ENCODE assay signal across 9 cellular contexts in the genomic region with DNA sequence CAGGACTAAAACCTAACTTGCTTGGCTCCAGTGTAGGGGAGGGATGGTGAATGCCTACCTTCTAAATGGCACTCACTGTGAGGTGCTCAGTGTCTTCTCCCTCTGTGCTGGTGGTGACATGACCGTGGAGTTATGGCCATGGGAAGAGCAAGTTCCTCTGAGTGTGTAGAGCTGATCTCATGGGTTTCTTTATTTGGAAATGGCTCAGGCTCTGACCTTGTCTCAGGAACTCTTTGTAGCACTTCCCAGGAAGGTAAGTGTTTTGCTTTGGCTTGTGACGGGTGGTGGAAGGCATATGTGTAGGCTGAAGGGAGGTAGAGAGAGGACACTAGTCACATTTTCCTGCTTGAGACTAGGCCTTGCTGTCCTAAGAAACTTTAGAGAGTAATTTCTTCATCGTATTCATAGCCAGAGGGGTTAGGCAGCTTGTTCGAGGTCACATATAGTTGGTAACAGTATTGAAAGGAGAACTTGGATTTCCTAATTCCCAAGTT. TPM values are rescaled to one million over a fixed set of nuclear protein-coding genes. Genes with fewer than 3 reads are reported as not detected.
DNase-seq lines count a peak whose midpoint lies in the region; ATAC-seq and TF ChIP-seq lines count a peak whose summit lies in the region.
"Had no signal": no experiment of that assay in that cellular context is flagged by ENCODE, and none has a peak within 500 bp of the region (broad histone marks: within the 10 kb centered on the region; RNA-seq: fewer than 3 reads in every experiment).

No MANE protein-coding gene starts in this region.

- H3K4me3 Mint-ChIP-seq in activated CD4-positive, alpha-beta T cell treated with anti-CD3 and anti-CD28 coated beads for 36 hours = peak overlapping the region; percentile 91
- no peak overlapping the region for H3K4me3 Mint-ChIP-seq in mesothelial cell of epicardium

- peak; percentile 16 for DNase-seq in activated CD4-positive, alpha-beta T cell treated with anti-CD3 and anti-CD28 coated beads for 36 hours
- DNase-seq in activated CD4-positive, alpha-beta T cell treated with anti-CD3 and anti-CD28 coated beads, Interleukin-2, amount 50 U/mL, for 48 hours = no peak
- DNase-seq in adipocyte (ENCODE audit: low read depth) = peak; percentile 41
- no peak for DNase-seq in right cardiac atrium
- no peak for DNase-seq in SK-N-DZ (ENCODE audit: low spot score)
- DNase-seq in mesothelial cell of epicardium (ENCODE audit: low spot score in 2 of 2, unreplicated experiment in 2 of 2) = no peak
- DNase-seq in activated CD4-positive, alpha-beta T cell treated with anti-CD3 and anti-CD28 coated beads for 4 hours = no peak
- DNase-seq: activated effector memory CD4-positive, alpha-beta T cell treated with anti-CD3 and anti-CD28 coated beads, Interleukin-2, amount 50 U/mL, for 16 hours had no signal

- no peaks in the 10 kb centered on the region for H3K27me3 Mint-ChIP-seq in activated CD4-positive, alpha-beta T cell treated with anti-CD3 and anti-CD28 coated beads for 36 hours
- H3K27me3 Mint-ChIP-seq in mesothelial cell of epicardium (ENCODE audit: low read depth) = no peaks in the 10 kb centered on the region

- H3K36me3 Mint-ChIP-seq in activated CD4-positive, alpha-beta T cell treated with anti-CD3 and anti-CD28 coated beads for 36 hours (ENCODE audit: low read depth) = peaks cover 79% of the 10 kb centered on the region
- peaks cover 1% of the 10 kb centered on the region for H3K36me3 Mint-ChIP-seq in mesothelial cell of epicardium

- H3K4me1 ChIP-seq in adipocyte (ENCODE audit: control insufficient read depth, insufficient read depth, low read length) = peaks cover 66% of the 10 kb centered on the region
- peaks cover 20% of the 10 kb centered on the region for H3K4me1 ChIP-seq in right cardiac atrium (ENCODE audit: control insufficient read depth, insufficient read depth, low read length)
- H3K4me1 ChIP-seq in subcutaneous abdominal adipose tissue (ENCODE audit: control insufficient read depth in 5 of 5, insufficient read depth in 5 of 5, low read length in 5 of 5) = peaks cover 8 to 82% (median 67%) of the 10 kb centered on the region in 5 donors

- H3K4me3 ChIP-seq in adipocyte (ENCODE audit: low read length) = peak overlapping the region; percentile 41
- H3K4me3 ChIP-seq in right cardiac atrium (ENCODE audit: low read length) = no peak overlapping the region
- H3K4me3 ChIP-seq in subcutaneous abdominal adipose tissue (ENCODE audit: low read depth in 1 of 5, low read length in 5 of 5) = peak overlapping the region; percentile 21 to 46 (median 34)

- intact Hi-C loops in activated CD4-positive, alpha-beta T cell treated with anti-CD3 and anti-CD28 coated beads for 36 hours (cut with DNase I, micrococcal nuclease) = loop anchor here (1.0 to 5.0 kb wide), 4 partner anchors 33 to 79 kb away; no protein-coding TSS in a partner anchor
- intact Hi-C loops in right cardiac atrium (cut with DNase I) = no loop called here

- peaks cover 65% of the 10 kb centered on the region for H3K4me1 Mint-ChIP-seq in activated CD4-positive, alpha-beta T cell treated with anti-CD3 and anti-CD28 coated beads for 36 hours
- H3K4me1 Mint-ChIP-seq in mesothelial cell of epicardium = peaks cover 14% of the 10 kb centered on the region

- ATAC-seq in activated CD4-positive, alpha-beta T cell treated with anti-CD3 and anti-CD28 coated beads for 36 hours = peak; percentile 49
- peak; percentile 13 to 28 for ATAC-seq in right cardiac atrium

- H3K27ac Mint-ChIP-seq in activated CD4-positive, alpha-beta T cell treated with anti-CD3 and anti-CD28 coated beads for 36 hours = peak overlapping the region; percentile 99
- H3K27ac Mint-ChIP-seq in mesothelial cell of epicardium = no peak overlapping the region

- 20% methylated on average over 4 of the region's 4 CpGs for WGBS in right cardiac atrium

- H3K36me3 ChIP-seq in adipocyte (ENCODE audit: control insufficient read depth, insufficient read depth, low read length, severe bottlenecking) = peaks cover 4% of the 10 kb centered on the region
- peaks cover 0 to 3% (median 0%) of the 10 kb centered on the region in 5 donors for H3K36me3 ChIP-seq in subcutaneous abdominal adipose tissue (ENCODE audit: control insufficient read depth in 5 of 5, insufficient read depth in 5 of 5, low read length in 5 of 5)

- no peaks in the 10 kb centered on the region for H3K9me3 ChIP-seq in adipocyte (ENCODE audit: control insufficient read depth, low read length)
- no peaks in the 10 kb centered on the region for H3K9me3 ChIP-seq in right cardiac atrium (ENCODE audit: control insufficient read depth, low read length)
- no peaks in the 10 kb centered on the region for H3K9me3 ChIP-seq in subcutaneous abdominal adipose tissue (ENCODE audit: control insufficient read depth in 5 of 5, low read length in 5 of 5)

- peaks cover 3% of the 10 kb centered on the region for H3K27me3 ChIP-seq in adipocyte (replicated peaks; ENCODE audit: control insufficient read depth, insufficient read depth, low read length)
- H3K27me3 ChIP-seq in right cardiac atrium (ENCODE audit: control insufficient read depth, insufficient read depth) = no peaks in the 10 kb centered on the region
- H3K27me3 ChIP-seq in subcutaneous abdominal adipose tissue (ENCODE audit: control insufficient read depth in 5 of 5, insufficient read depth in 4 of 5, low read length in 5 of 5) = peaks cover 0 to 6% (median 0%) of the 10 kb centered on the region in 5 donors

- TF ChIP-seq CTCF in mesothelial cell of epicardium (IDR thresholded peaks at IDR 0.05; ENCODE audit: unreplicated experiment) = no peak

- H3K27ac ChIP-seq in right cardiac atrium (ENCODE audit: low read length) (peak overlapping the region; percentile 97), subcutaneous abdominal adipose tissue (ENCODE audit: low read depth, low read length) (peak overlapping the region; percentile 93)

- CTCF ChIA-PET in activated CD4-positive, alpha-beta T cell treated with anti-CD3 and anti-CD28 coated beads for 36 hours (lab: Charles Lee) = interaction anchor here (1.1 to 2.3 kb wide), 7 partner anchors 12 to 78 kb away, joined by 3 to 15 read pairs (median 4); no protein-coding TSS in a partner anchor

- POLR2A ChIA-PET in activated CD4-positive, alpha-beta T cell treated with anti-CD3 and anti-CD28 coated beads for 36 hours (lab: Charles Lee) = interaction anchor here (0.7 to 2.3 kb wide), 5 partner anchors 17 to 78 kb away, joined by 3 to 9 read pairs (median 6); no protein-coding TSS in a partner anchor

- no peaks in the 10 kb centered on the region for H3K9me3 Mint-ChIP-seq in activated CD4-positive, alpha-beta T cell treated with anti-CD3 and anti-CD28 coated beads for 36 hours (ENCODE audit: low read depth)
- peaks cover 26% of the 10 kb centered on the region for H3K9me3 Mint-ChIP-seq in mesothelial cell of epicardium

- peak overlapping the region; percentile 34 for H3K9ac ChIP-seq in adipocyte (ENCODE audit: low read length)
- peak overlapping the region in 3 of 5 donors; percentile 57 to 66 (median 62) for H3K9ac ChIP-seq in subcutaneous abdominal adipose tissue (ENCODE audit: low read length in 5 of 5)

RNA-seq across cellular contexts. Expression of gene MSN, which starts 6.5 kb away (rescaled TPM):
- 100 to 1,000 TPM; 476 to 609 TPM for total RNA-seq in activated CD4-positive, alpha-beta T cell treated with anti-CD3 and anti-CD28 coated beads for 36 hours
- 100 to 1,000 TPM; 111 to 201 (median 120) TPM for total RNA-seq in right cardiac atrium
- 78.1 TPM for polyA plus RNA-seq in right cardiac atrium
- 0.22 and 0.32 TPM in 2 replicates for polyA plus RNA-seq in SK-N-DZ (2014; cell fraction: cytosol; rRNA removed)
- polyA plus RNA-seq in SK-N-DZ (2014; cell fraction: nucleus; rRNA removed) = 0.17 TPM in 1 of 2 replicates, not detected in the other
- 87.8 to 91.2 TPM (median 88.4 TPM) in 3 replicates for total RNA-seq in mesothelial cell of epicardium

Comparison
In these comparisons a context has a peak if more than half of its experiments do, and no peak if none do; other contexts are left out.
1. DNase-seq: peak in activated CD4-positive, alpha-beta T cell treated with anti-CD3 and anti-CD28 coated beads for 36 hours (single experiment) and adipocyte (single experiment); none in activated CD4-positive, alpha-beta T cell treated with anti-CD3 and anti-CD28 coated beads, Interleukin-2, amount 50 U/mL, for 48 hours (0 of 2), right cardiac atrium (0 of 3), SK-N-DZ (single experiment), mesothelial cell of epicardium (0 of 2) and activated CD4-positive, alpha-beta T cell treated with anti-CD3 and anti-CD28 coated beads for 4 hours (0 of 2).
2. intact Hi-C loops: an anchor here in activated CD4-positive, alpha-beta T cell treated with anti-CD3 and anti-CD28 coated beads for 36 hours (1.0 to 5.0 kb wide); none called in right cardiac atrium.